In genomic region chr11:57647960-57648776, GRCh38 we compare ENCODE assay signal across 8 cellular contexts.
DNase-seq lines count a peak whose midpoint lies in the region; ATAC-seq and TF ChIP-seq lines count a peak whose summit lies in the region.

No MANE protein-coding gene starts in this region.

- peaks cover 9% of the 10 kb centered on the region for H3K36me3 Mint-ChIP-seq in nephron progenitor cell (ENCODE audit: low read depth)

- no peaks in the 10 kb centered on the region for H3K9me2 ChIP-seq in DOHH2 (replicated peaks; ENCODE audit: control insufficient read depth, low read length)

- H3K27ac ChIP-seq in DOHH2 (ENCODE audit: low read depth, low read length): no peak overlapping the region

- peak overlapping the region; percentile 79 for H3K4me3 Mint-ChIP-seq in nephron progenitor cell

- peak; percentile 6 for DNase-seq in MV-4-11 (lab: John Stamatoyannopoulos, UW)
- DNase-seq in cardiac fibroblast (ENCODE audit: low read depth in 2 of 2): peak; percentile 16 to 39
- DNase-seq in nephron progenitor cell: no peak
- no peak for DNase-seq in NCI-H774 (lab: John Stamatoyannopoulos, UW)
- no peak for DNase-seq in foreskin melanocyte
- no peak for DNase-seq in iPS-NIHi11 (ENCODE audit: low spot score)

- no peaks in the 10 kb centered on the region for H3K9me3 ChIP-seq in DOHH2 (ENCODE audit: control insufficient read depth, insufficient read depth, low read length)

- H3K4me1 ChIP-seq in DOHH2 (ENCODE audit: control insufficient read depth, low read length): peaks cover 27% of the 10 kb centered on the region

- H4K20me1 ChIP-seq in DOHH2 (ENCODE audit: control insufficient read depth, insufficient read depth, low read depth, low read length): no peaks in the 10 kb centered on the region

- H3K27ac Mint-ChIP-seq in nephron progenitor cell: peak overlapping the region; percentile 84

- TF ChIP-seq CTCF in DOHH2 (IDR thresholded peaks at IDR 0.05; ENCODE audit: low read depth, low read length, poor library complexity, severe bottlenecking): no peak
- no peak for TF ChIP-seq CTCF in cardiac fibroblast (IDR thresholded peaks at IDR 0.05; ENCODE audit: low read depth, low read length)
- no peak for TF ChIP-seq CTCF in nephron progenitor cell (IDR thresholded peaks at IDR 0.05)

- H3K27me3 Mint-ChIP-seq in nephron progenitor cell (ENCODE audit: low read depth, poor library complexity): peaks cover 5% of the 10 kb centered on the region

- no peak for ATAC-seq in GM21786 (IDR thresholded peaks at IDR 0.05; ENCODE audit: unreplicated experiment)

- H3K4me3 ChIP-seq in DOHH2 (ENCODE audit: low read length) (no peak overlapping the region), cardiac fibroblast (replicated peaks in 1 of 2; ENCODE audit: low read depth in 2 of 2, low read length in 2 of 2) (peak overlapping the region in 1 of 2 donors; percentile 55)

- H3K9me3 Mint-ChIP-seq in nephron progenitor cell: no peaks in the 10 kb centered on the region

- H3K36me3 ChIP-seq in DOHH2 (ENCODE audit: control insufficient read depth, low read length): no peaks in the 10 kb centered on the region

- H3K4me1 Mint-ChIP-seq in nephron progenitor cell: peaks cover 90% of the 10 kb centered on the region

- H3K4me2 ChIP-seq in DOHH2 (ENCODE audit: low read length): peak overlapping the region; percentile 65; the same call in 1 of the 2 replicates

- H3K79me2 ChIP-seq in DOHH2 (ENCODE audit: control insufficient read depth, low read length): no peaks in the 10 kb centered on the region

- peaks cover 58% of the 10 kb centered on the region for H3K27me3 ChIP-seq in DOHH2 (ENCODE audit: control insufficient read depth, low read length)

- no peaks in the 10 kb centered on the region for H3F3A ChIP-seq in DOHH2 (ENCODE audit: control insufficient read depth, insufficient read depth)

Comparison
In these comparisons a context has a peak if more than half of its experiments do, and no peak if none do; other contexts are left out.
1. DNase-seq: peak in MV-4-11 (single experiment) and cardiac fibroblast (2 of 2); none in nephron progenitor cell (single experiment), NCI-H774 (single experiment), foreskin melanocyte (single experiment) and iPS-NIHi11 (single experiment).